Comparison of ENCODE assay signal across 2 cellular contexts in genomic region chr5:96285823-96286222, GRCh38.
TF ChIP-seq lines count a peak whose summit lies in the region.

No MANE protein-coding gene starts in this region.

TF ChIP-seq in GM23338, 12 proteins besides CTCF, POLR2A, EP300 and RAD21 (continued from another document):
- TF ChIP-seq ZNF462 (CRISPR knock-in tag; IDR thresholded peaks at IDR 0.05): no peak
- TF ChIP-seq ETS1 (IDR thresholded peaks at IDR 0.05): no peak
- TF ChIP-seq EZH2 (IDR thresholded peaks at IDR 0.05; ENCODE audit: low read depth, unreplicated experiment): no peak
- TF ChIP-seq STAT1 (IDR thresholded peaks at IDR 0.05; ENCODE audit: unreplicated experiment): no peak
- no peak for TF ChIP-seq ZNF331 (CRISPR knock-in tag; IDR thresholded peaks at IDR 0.05; ENCODE audit: low read depth)

TF ChIP-seq in WTC11, 78 proteins besides CTCF, POLR2A, EP300 and RAD21 (continued from another document):
- TF ChIP-seq ZBTB43 (CRISPR knock-in tag; IDR thresholded peaks at IDR 0.05): no peak
- TF ChIP-seq EMX1 (CRISPR knock-in tag; IDR thresholded peaks at IDR 0.05): no peak
- TF ChIP-seq ESRRA (CRISPR knock-in tag; IDR thresholded peaks at IDR 0.05; ENCODE audit: borderline replicate concordance): no peak
